In genomic region chr17:73030501-73030911, GRCh38 we compare ENCODE assay signal across 18 cellular contexts.
DNase-seq lines count a peak whose midpoint lies in the region; ATAC-seq and TF ChIP-seq lines count a peak whose summit lies in the region.
"Had no signal": no experiment of that assay in that cellular context is flagged by ENCODE, and none has a peak within 500 bp of the region (broad histone marks: within the 10 kb centered on the region; RNA-seq: fewer than 3 reads in every experiment).

No MANE protein-coding gene starts in this region.

- H4K20me1 ChIP-seq in GM23248 (ENCODE audit: insufficient read depth): no peaks in the 10 kb centered on the region

- no peaks in the 10 kb centered on the region for H3K9me2 ChIP-seq in GM23248 (ENCODE audit: insufficient read depth)

- WGBS in GM23248 (ENCODE audit: low coverage in 1 of 2, low lambda C conversion rate in 2 of 2, missing lambda C conversion rate in 2 of 2), 2 experiments: 33 to 35% methylated on average over 8 of the region's 8 CpGs
- WGBS in psoas muscle, 3 donors: 21 to 41% (median 33%) methylated on average over 8 of the region's 8 CpGs

- H3K4me3 ChIP-seq in GM23248 (no peak overlapping the region), adipocyte (ENCODE audit: low read length) (no peak overlapping the region), psoas muscle (no peak overlapping the region)
- H3K4me3 ChIP-seq: BLaER1 had no signal

- ATAC-seq in psoas muscle (peak; percentile 71 to 97 (median 82)), HG02678 (IDR thresholded peaks at IDR 0.05; ENCODE audit: unreplicated experiment) (no peak)
- ATAC-seq: HCT116, SK-N-SH treated with all-trans-retinoic acid at 6 μM for 48 hours had no signal

- H3K4me2 ChIP-seq in GM23248 (ENCODE audit: unreplicated experiment): no peak overlapping the region
- H3K4me2 ChIP-seq: BLaER1 had no signal

- DNase-seq in GM23248: peak; percentile 67
- DNase-seq in adipocyte (ENCODE audit: low read depth): peak; percentile 30
- DNase-seq in globus pallidus (ENCODE audit: low spot score): peak; percentile 37
- peak in 1 of 2 donors; percentile 30 for DNase-seq in psoas muscle
- DNase-seq in NCI-H128 (lab: John Stamatoyannopoulos, UW; ENCODE audit: unreplicated experiment): no peak
- DNase-seq in NCI-H1092 treated with DMSO at 0.1 percent for 48 hours (lab: John Stamatoyannopoulos, UW): no peak
- DNase-seq in activated naive CD4-positive, alpha-beta T cell (lab: John Stamatoyannopoulos, UW): no peak
- DNase-seq: activated gamma-delta T cell treated with Interleukin-2 at 50 U/mL for 16 hours; effector CD4-positive, alpha-beta T cell; foreskin melanocyte; NCI-H510A treated with DMSO at 0.1 percent for 48 hours; occipital lobe; stimulated activated naive CD4-positive, alpha-beta T cell treated with Interleukin-2 at 50 U/mL for 16 hours had no signal

- no peaks in the 10 kb centered on the region for H3K79me2 ChIP-seq in GM23248 (ENCODE audit: insufficient read depth)

- H3K9ac ChIP-seq in GM23248 (no peak overlapping the region), adipocyte (ENCODE audit: low read length) (no peak overlapping the region)
- H3K9ac ChIP-seq: BLaER1 had no signal

- intact Hi-C loops in psoas muscle (cut with DNase I): no loop called here

- no peaks in the 10 kb centered on the region for H3K27me3 ChIP-seq in GM23248 (replicated peaks; ENCODE audit: insufficient read depth)
- no peaks in the 10 kb centered on the region for H3K27me3 ChIP-seq in adipocyte (replicated peaks; ENCODE audit: control insufficient read depth, insufficient read depth, low read length)
- H3K27me3 ChIP-seq in psoas muscle (ENCODE audit: insufficient read depth in 3 of 3, low read length in 2 of 3): no peaks in the 10 kb centered on the region
- H3K27me3 ChIP-seq: BLaER1 had no signal

- peaks cover 17% of the 10 kb centered on the region; the same call in 1 of the 2 replicates for H3F3A ChIP-seq in GM23248 (ENCODE audit: insufficient read depth)

- no peak for TF ChIP-seq CTCF in psoas muscle (IDR thresholded peaks at IDR 0.05)

- no peak overlapping the region for H3K27ac ChIP-seq in GM23248
- H3K27ac ChIP-seq in psoas muscle: no peak overlapping the region
- H3K27ac ChIP-seq: BLaER1, VCaP had no signal

- in situ Hi-C loops in GM23248 (cut with MboI): no loop called here

- no peaks in the 10 kb centered on the region for H3K9me3 ChIP-seq in GM23248 (ENCODE audit: low read depth)
- no peaks in the 10 kb centered on the region for H3K9me3 ChIP-seq in adipocyte (ENCODE audit: control insufficient read depth, low read length)
- H3K9me3 ChIP-seq in psoas muscle: no peaks in the 10 kb centered on the region
- H3K9me3 ChIP-seq: BLaER1 had no signal

- no peak overlapping the region for H2AFZ ChIP-seq in GM23248

- H3K36me3 ChIP-seq in GM23248 (ENCODE audit: low read depth) (no peaks in the 10 kb centered on the region), adipocyte (ENCODE audit: control insufficient read depth, insufficient read depth, low read length, severe bottlenecking) (no peaks in the 10 kb centered on the region), psoas muscle (ENCODE audit: insufficient read depth in 1 of 2, low read depth in 1 of 2) (no peaks in the 10 kb centered on the region)

- peaks cover 20% of the 10 kb centered on the region for H3K4me1 ChIP-seq in GM23248 (ENCODE audit: insufficient read depth)
- H3K4me1 ChIP-seq in adipocyte (ENCODE audit: control insufficient read depth, insufficient read depth, low read length): peaks cover 14% of the 10 kb centered on the region
- peaks cover 10% of the 10 kb centered on the region for H3K4me1 ChIP-seq in psoas muscle

Comparison
In these comparisons a context has a peak if more than half of its experiments do, and no peak if none do; other contexts are left out.
1. DNase-seq: peak in GM23248 (single experiment), adipocyte (single experiment) and globus pallidus (single experiment); none in NCI-H128 (single experiment), NCI-H1092 treated with DMSO at 0.1 percent for 48 hours (single experiment) and activated naive CD4-positive, alpha-beta T cell (0 of 4).